Comparison of ENCODE assay signal across 31 cellular contexts in the genomic region with DNA sequence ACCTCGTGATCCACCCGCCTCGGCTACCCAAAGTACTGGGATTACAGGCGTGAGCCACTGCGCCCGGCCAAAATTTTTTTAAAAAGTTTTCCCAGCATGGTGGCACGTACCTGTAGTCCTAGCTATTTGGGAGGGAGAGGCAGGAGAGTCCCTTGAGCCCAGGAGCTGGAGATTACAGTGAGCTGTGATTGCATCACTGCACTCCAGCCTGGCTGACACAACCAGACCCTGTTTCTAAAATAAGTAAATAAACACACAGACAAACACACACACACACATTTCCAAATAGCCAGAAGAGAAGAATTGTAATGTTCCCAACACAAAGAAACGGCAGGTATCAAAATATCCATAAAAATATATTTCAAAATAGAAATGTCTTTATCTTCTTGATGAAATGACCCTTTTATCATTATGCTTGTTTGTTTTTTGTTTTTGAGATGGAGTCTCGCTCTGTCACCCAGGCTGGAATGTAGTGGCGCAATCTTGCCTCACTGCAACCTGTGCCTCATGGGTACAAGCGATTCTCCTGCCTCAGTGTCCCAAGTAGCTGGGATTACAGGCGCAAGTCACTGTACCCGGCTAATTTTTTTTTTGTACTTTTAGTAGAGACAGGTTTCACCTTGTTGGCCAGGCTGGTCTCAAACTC. TPM values are rescaled to one million over a fixed set of nuclear protein-coding genes. Genes with fewer than 3 reads are reported as not detected.
"Had no signal": no experiment of that assay in that cellular context is flagged by ENCODE, and none has a peak within 500 bp of the region (broad histone marks: within the 10 kb centered on the region; RNA-seq: fewer than 3 reads in every experiment).

No MANE protein-coding gene starts in this region.

- H3K9me3 Mint-ChIP-seq: brain, memory B cell, natural killer cell, type B pancreatic cell had no signal

- ATAC-seq: activated CD4-positive, CD25-positive, alpha-beta regulatory T cell treated with anti-CD3 and anti-CD28 coated beads, Interleukin-2, amount 50 U/mL, for 24 hours; gastroesophageal sphincter; natural killer cell; sciatic nerve; stimulated activated naive CD8-positive, alpha-beta T cell treated with anti-CD3 and anti-CD28 coated beads, Interleukin-15, Interleukin-2, amounts not matched to agents 100 U/mL and 50 U/mL, for 24 hours had no signal

- H2AFZ ChIP-seq: hepatocyte had no signal

- H3K27ac ChIP-seq: adrenal gland, ascending aorta, cardiac muscle cell, colonic mucosa, gastroesophageal sphincter, hepatocyte, skin epidermis, testis, uterus, VCaP had no signal

- H3K4me1 ChIP-seq: adrenal gland, ascending aorta, colonic mucosa, gastroesophageal sphincter, testis, uterus had no signal

- H3K4me3 ChIP-seq: adrenal gland, ascending aorta, cardiac muscle cell, colonic mucosa, gastroesophageal sphincter, hepatocyte, skin epidermis, testis, uterus had no signal

- DNase-seq: activated CD4-positive, alpha-beta T cell treated with anti-CD3 and anti-CD28 coated beads for 48 hours; activated CD4-positive, alpha-beta T cell treated with anti-CD3 and anti-CD28 coated beads, Interleukin-2, amount 50 U/mL, for 48 hours; activated CD8-positive, alpha-beta memory T cell treated with anti-CD3 and anti-CD28 coated beads for 24 hours; activated effector memory CD4-positive, alpha-beta T cell treated with Interleukin-2 at 50 U/mL for 16 hours; activated naive CD4-positive, alpha-beta T cell treated with Interleukin-2 at 50 U/mL for 16 hours; adrenal gland; cerebellar nuclear complex; colonic mucosa; effector CD8-positive, alpha-beta T cell; erythroblast; islet precursor cell; natural killer cell; stimulated activated CD4-positive, alpha-beta T cell treated with anti-CD3 and anti-CD28 coated beads, Interleukin-12 subunit alpha, Interleukin-12 subunit beta, amount 100 ng/mL, for 4 hours; stimulated activated CD4-positive, alpha-beta T cell treated with anti-CD3 and anti-CD28 coated beads, Interleukin-4, amount 100 ng/mL, for 1 hour; stimulated activated naive CD8-positive, alpha-beta T cell treated with anti-CD3 and anti-CD28 coated beads, Interleukin-15, Interleukin-2, amounts not matched to agents 100 U/mL and 50 U/mL, for 24 hours; testis; uterus had no signal

- H3K36me3 Mint-ChIP-seq: activated naive CD8-positive, alpha-beta T cell; brain; memory B cell; natural killer cell; type B pancreatic cell had no signal

- H3K4me3 Mint-ChIP-seq: activated naive CD8-positive, alpha-beta T cell; brain; memory B cell; natural killer cell; type B pancreatic cell had no signal

- H3K27me3 ChIP-seq: colonic mucosa, testis had no signal

- H3K79me2 ChIP-seq: hepatocyte had no signal

- H3K9me3 ChIP-seq: adrenal gland, ascending aorta, colonic mucosa, gastroesophageal sphincter, testis, uterus had no signal

- H3K27ac Mint-ChIP-seq: activated naive CD8-positive, alpha-beta T cell; brain; memory B cell; natural killer cell had no signal

- H3K36me3 ChIP-seq: adrenal gland, ascending aorta, cardiac muscle cell, colonic mucosa, gastroesophageal sphincter, uterus had no signal

- H3K4me2 ChIP-seq: hepatocyte had no signal

RNA-seq across cellular contexts. Expression of a gene that starts 9.3 kb away (rescaled TPM):
- total RNA-seq: ascending aorta, cardiac muscle cell, natural killer cell, sciatic nerve had no signal
- polyA plus RNA-seq: cardiac muscle cell, fibroblast of lung had no signal

RNA-seq across cellular contexts. Expression of a gene that starts 14.2 kb away (rescaled TPM):
- total RNA-seq: fibroblast of lung, fibroblast of villous mesenchyme had no signal
- polyA plus RNA-seq: fibroblast of lung had no signal
